ENCODE assay signal across 25 cellular contexts in genomic region chr11:17026487-17027082, GRCh38. TPM values are rescaled to one million over a fixed set of nuclear protein-coding genes. Genes with fewer than 3 reads are reported as not detected.
"Had no signal": no experiment of that assay in that cellular context is flagged by ENCODE, and none has a peak within 500 bp of the region (broad histone marks: within the 10 kb centered on the region; RNA-seq: fewer than 3 reads in every experiment).

No MANE protein-coding gene starts in this region.

- H3K9me3 Mint-ChIP-seq: activated CD4-positive, alpha-beta memory T cell treated with anti-CD3 and anti-CD28 coated beads, Interleukin-2, amount 10 ng/mL, durations not matched to agents 7 days and 5 days; activated CD4-positive, alpha-beta T cell treated with anti-CD3 and anti-CD28 coated beads, Interleukin-2, amount 10 ng/mL, durations not matched to agents 7 days and 5 days had no signal

- H3K9ac ChIP-seq: KMS-11, SK-N-SH had no signal

- ATAC-seq: activated T-cell treated with anti-CD3 and anti-CD28 coated beads, Interleukin-2, amount 50 U/mL, for 72 hours had no signal

- H3K4me1 ChIP-seq: adrenal gland, Peyer's patch, SJCRH30 had no signal

- H3K27ac ChIP-seq: adrenal gland, KMS-11, Peyer's patch, RWPE1, SJCRH30, VCaP had no signal

- H3K27ac Mint-ChIP-seq: activated CD4-positive, alpha-beta memory T cell treated with anti-CD3 and anti-CD28 coated beads, Interleukin-2, amount 10 ng/mL, durations not matched to agents 7 days and 5 days; activated CD4-positive, alpha-beta T cell treated with anti-CD3 and anti-CD28 coated beads, Interleukin-2, amount 10 ng/mL, durations not matched to agents 7 days and 5 days; activated naive CD8-positive, alpha-beta T cell treated with anti-CD3 and anti-CD28 coated beads, Interleukin-2, amount 10 ng/mL, durations not matched to agents 7 days and 5 days; activated T-cell treated with anti-CD3 and anti-CD28 coated beads, Interleukin-2, amount 50 U/mL, for 72 hours had no signal

- H3K4me3 ChIP-seq: adrenal gland, Peyer's patch, SJCRH30 had no signal

- DNase-seq: activated CD4-positive, alpha-beta memory T cell treated with anti-CD3 and anti-CD28 coated beads, Interleukin-2, amount 10 ng/mL, durations not matched to agents 7 days and 5 days; activated CD4-positive, alpha-beta T cell treated with anti-CD3 and anti-CD28 coated beads, Interleukin-2, amount 10 ng/mL, durations not matched to agents 7 days and 5 days; activated CD4-positive, CD25-positive, alpha-beta regulatory T cell; activated CD8-positive, alpha-beta memory T cell treated with anti-CD3 and anti-CD28 coated beads, Interleukin-2, amount 50 U/mL, for 4 hours; activated naive CD4-positive, alpha-beta T cell treated with anti-CD3 and anti-CD28 coated beads, Interleukin-2, amount 50 U/mL, for 16 hours; activated naive CD8-positive, alpha-beta T cell treated with anti-CD3 and anti-CD28 coated beads, Interleukin-2, amount 10 ng/mL, durations not matched to agents 7 days and 5 days; activated T-cell treated with anti-CD3 and anti-CD28 coated beads, Interleukin-2, amount 50 U/mL, for 72 hours; adrenal gland; anterior cingulate cortex; caudate nucleus; MV-4-11; NCI-H1105; NCI-H1436; NCI-H1694 treated with DMSO at 0.1 percent for 48 hours; NCI-H2029 treated with DMSO at 0.1 percent for 48 hours; NCI-H345; NCI-H510A treated with DMSO at 0.1 percent for 48 hours; Peyer's patch; Right ventricle myocardium superior; SJCRH30; SK-N-SH; T-helper 1 cell had no signal

- H3K4me1 Mint-ChIP-seq: activated CD4-positive, alpha-beta memory T cell treated with anti-CD3 and anti-CD28 coated beads, Interleukin-2, amount 10 ng/mL, durations not matched to agents 7 days and 5 days; activated CD4-positive, alpha-beta T cell treated with anti-CD3 and anti-CD28 coated beads, Interleukin-2, amount 10 ng/mL, durations not matched to agents 7 days and 5 days; activated naive CD8-positive, alpha-beta T cell treated with anti-CD3 and anti-CD28 coated beads, Interleukin-2, amount 10 ng/mL, durations not matched to agents 7 days and 5 days had no signal

- H3K27me3 ChIP-seq: adrenal gland, Peyer's patch, SJCRH30 had no signal

- H3K9me3 ChIP-seq: adrenal gland, Peyer's patch, SJCRH30, SK-N-SH had no signal

- H3K36me3 ChIP-seq: adrenal gland, Peyer's patch, SJCRH30 had no signal

- H3K4me2 ChIP-seq: KMS-11, SK-N-SH had no signal

- H3K4me3 Mint-ChIP-seq: activated CD4-positive, alpha-beta memory T cell treated with anti-CD3 and anti-CD28 coated beads, Interleukin-2, amount 10 ng/mL, durations not matched to agents 7 days and 5 days; activated CD4-positive, alpha-beta T cell treated with anti-CD3 and anti-CD28 coated beads, Interleukin-2, amount 10 ng/mL, durations not matched to agents 7 days and 5 days; activated naive CD8-positive, alpha-beta T cell treated with anti-CD3 and anti-CD28 coated beads, Interleukin-2, amount 10 ng/mL, durations not matched to agents 7 days and 5 days; activated T-cell treated with anti-CD3 and anti-CD28 coated beads, Interleukin-2, amount 50 U/mL, for 72 hours had no signal

- H3K36me3 Mint-ChIP-seq: activated naive CD8-positive, alpha-beta T cell treated with anti-CD3 and anti-CD28 coated beads, Interleukin-2, amount 10 ng/mL, durations not matched to agents 7 days and 5 days had no signal

RNA-seq across cellular contexts. Expression of gene PLEKHA7, which starts 12.4 kb away (rescaled TPM):
- total RNA-seq: SJCRH30 had no signal
